ENCODE assay signal across 8 cellular contexts in the genomic region with DNA sequence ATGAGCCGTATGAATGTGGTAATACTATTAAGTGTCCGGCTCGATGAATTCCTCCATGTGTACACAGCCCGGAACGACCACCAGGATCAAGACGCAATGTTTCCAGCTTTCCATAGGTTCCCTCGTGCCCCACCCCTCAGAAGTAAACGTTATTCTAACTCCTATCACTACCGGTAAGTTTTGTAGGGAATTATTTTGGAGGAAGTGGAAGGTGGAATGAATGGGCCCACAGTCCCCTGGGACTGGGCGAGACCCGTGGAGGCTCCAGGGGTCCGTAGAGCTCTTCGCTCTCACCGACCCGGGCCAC. TPM values are rescaled to one million over a fixed set of nuclear protein-coding genes. Genes with fewer than 3 reads are reported as not detected.
A peak's percentile ranks its signal among the peaks of the same experiment; 100 is the strongest.
DNase-seq lines count a peak whose midpoint lies in the region; ATAC-seq and TF ChIP-seq lines count a peak whose summit lies in the region.

No MANE protein-coding gene starts in this region.

- no peak overlapping the region for H2AK5ac ChIP-seq in trophoblast cell (ENCODE audit: low read length)

- H3K9me3 ChIP-seq in DOHH2 (ENCODE audit: control insufficient read depth, insufficient read depth, low read length): no peaks in the 10 kb centered on the region
- H3K9me3 ChIP-seq in PC-3 (ENCODE audit: low read length): no peaks in the 10 kb centered on the region
- H3K9me3 ChIP-seq in trophoblast cell (ENCODE audit: insufficient read depth, low read depth, low read length): no peaks in the 10 kb centered on the region

- no peak for DNase-seq in PC-3
- DNase-seq in epithelial cell of prostate (ENCODE audit: low read depth, low spot score): no peak
- no peak for DNase-seq in trophoblast cell
- no peak for DNase-seq in NCI-H510A (lab: John Stamatoyannopoulos, UW)
- DNase-seq in SKM-1 treated with dmso at 0.1 percent for 144 hours (lab: John Stamatoyannopoulos, UW; ENCODE audit: unreplicated experiment): no peak
- DNase-seq in DMS 273 treated with DMSO at 0.1 percent for 48 hours (lab: John Stamatoyannopoulos, UW): no peak

- H4K20me1 ChIP-seq in DOHH2 (ENCODE audit: control insufficient read depth, insufficient read depth, low read depth, low read length) (peaks cover 8% of the 10 kb centered on the region), PC-3 (ENCODE audit: low read length) (peaks cover 25% of the 10 kb centered on the region; the same call in 1 of the 2 replicates)

- H3K14ac ChIP-seq in trophoblast cell (ENCODE audit: low read length): peak overlapping the region; percentile 90

- H3F3A ChIP-seq in DOHH2 (ENCODE audit: control insufficient read depth, insufficient read depth): 0 out of 2 replicates have a peak, but pooled peaks cover 3% of the 10 kb centered on the region
- H3F3A ChIP-seq in PC-3 (ENCODE audit: low read length, unreplicated experiment): no peaks in the 10 kb centered on the region

- H4K91ac ChIP-seq in trophoblast cell (ENCODE audit: low read depth, low read length): peak overlapping the region; percentile 86

- H3K79me1 ChIP-seq in trophoblast cell (ENCODE audit: low read length): peaks cover 8% of the 10 kb centered on the region

- H3K4me2 ChIP-seq in DOHH2 (ENCODE audit: low read length) (peak overlapping the region; percentile 86), PC-3 (ENCODE audit: low read length) (peak overlapping the region; percentile 98), trophoblast cell (ENCODE audit: low read length) (peak overlapping the region; percentile 77)

- H3K36me3 ChIP-seq in DOHH2 (ENCODE audit: control insufficient read depth, low read length) (peaks cover 22% of the 10 kb centered on the region), PC-3 (ENCODE audit: low read depth, low read length) (no peaks in the 10 kb centered on the region), trophoblast cell (ENCODE audit: control insufficient read depth in 1 of 2, insufficient read depth in 2 of 2, low read length in 2 of 2) (no peaks in the 10 kb centered on the region)

- H2BK12ac ChIP-seq in trophoblast cell (ENCODE audit: low read length): no peak overlapping the region

- H4K12ac ChIP-seq in trophoblast cell (ENCODE audit: low read depth, low read length): peak overlapping the region; percentile 74

- peak overlapping the region; percentile 90 for H2BK120ac ChIP-seq in trophoblast cell (ENCODE audit: insufficient read depth, low read length, poor library complexity)

- H3K9ac ChIP-seq in PC-3 (ENCODE audit: low read length) (peak overlapping the region; percentile 88), trophoblast cell (ENCODE audit: low read length) (peak overlapping the region; percentile 34)

- H3K9me2 ChIP-seq in DOHH2 (replicated peaks; ENCODE audit: control insufficient read depth, low read length): no peaks in the 10 kb centered on the region
- no peaks in the 10 kb centered on the region for H3K9me2 ChIP-seq in PC-3 (replicated peaks; ENCODE audit: low read length)

- POLR2A ChIA-PET in PC-3 (lab: Charles Lee; ENCODE audit: unreplicated experiment): interaction anchor here (0.5 kb wide), 1 partner anchor 1082 kb away, joined by 5 read pairs; no protein-coding TSS in a partner anchor

- H3K4me3 ChIP-seq in DOHH2 (ENCODE audit: low read length) (peak overlapping the region; percentile 83), PC-3 (ENCODE audit: low read length) (peak overlapping the region; percentile 92), trophoblast cell (ENCODE audit: low read depth, low read length) (peak overlapping the region; percentile 78)

- H3K18ac ChIP-seq in trophoblast cell (ENCODE audit: low read length): peak overlapping the region; percentile 82

- intact Hi-C loops in PC-3 (cut with micrococcal nuclease): loop anchor here (10.0 kb wide), 3 partner anchors 197 to 393 kb away; a partner anchor contains a TSS

- no CpG with 5 or more reads among the region's 15 CpGs for WGBS in trophoblast cell (ENCODE audit: extremely low coverage, insufficient coverage, insufficient read length)

- peak overlapping the region; percentile 99 for H2AFZ ChIP-seq in PC-3 (ENCODE audit: low read length)
- H2AFZ ChIP-seq in trophoblast cell (ENCODE audit: insufficient read depth, low read length, poor library complexity): peak overlapping the region; percentile 98

- BruUV-seq in PC-3 (replicated peaks; lab: Mats Ljungman, UMichigan): no TSS peak

- H3K4me1 ChIP-seq in DOHH2 (ENCODE audit: control insufficient read depth, low read length): peaks cover 33% of the 10 kb centered on the region
- peaks cover 31% of the 10 kb centered on the region for H3K4me1 ChIP-seq in PC-3 (ENCODE audit: insufficient read depth, low read length)
- peaks cover 4% of the 10 kb centered on the region in 2 experiments for H3K4me1 ChIP-seq in trophoblast cell (ENCODE audit: control insufficient read depth in 1 of 2, insufficient read depth in 2 of 2, low read length in 2 of 2)

- CTCF ChIA-PET in PC-3 (lab: Charles Lee): no interaction called here

- H3K27ac ChIP-seq in DOHH2 (ENCODE audit: low read depth, low read length): peak overlapping the region; percentile 45
- H3K27ac ChIP-seq in PC-3 (ENCODE audit: low read length): 0 out of 2 replicates have a peak overlapping the region, but pooled peaks have one; percentile 28
- peak overlapping the region; percentile 71 for H3K27ac ChIP-seq in epithelial cell of prostate
- H3K27ac ChIP-seq in trophoblast cell (ENCODE audit: low read depth, low read length): no peak overlapping the region

- H3K23ac ChIP-seq in trophoblast cell (ENCODE audit: low read length): no peak overlapping the region

- ATAC-seq in PC-3 (no peak), GM18517 (IDR thresholded peaks at IDR 0.05; ENCODE audit: unreplicated experiment) (no peak)

- peak overlapping the region; percentile 47 for H2BK5ac ChIP-seq in trophoblast cell (ENCODE audit: low read depth, low read length, poor library complexity)

- peaks cover 46% of the 10 kb centered on the region for H3K79me2 ChIP-seq in DOHH2 (ENCODE audit: control insufficient read depth, low read length)
- H3K79me2 ChIP-seq in PC-3 (ENCODE audit: low read length): peaks cover 42% of the 10 kb centered on the region
- peaks cover 15% of the 10 kb centered on the region for H3K79me2 ChIP-seq in trophoblast cell (ENCODE audit: control insufficient read depth, insufficient read depth, low read length, poor library complexity)

- H4K8ac ChIP-seq in trophoblast cell (ENCODE audit: low read depth, low read length): peak overlapping the region; percentile 96

- TF ChIP-seq CTCF in DOHH2 (IDR thresholded peaks at IDR 0.05; ENCODE audit: low read depth, low read length, poor library complexity, severe bottlenecking) (no peak), PC-3 (conservative IDR thresholded peaks at IDR 0.05; ENCODE audit: low read depth, low read length) (no peak)

- H3K4ac ChIP-seq in trophoblast cell (ENCODE audit: low read depth, low read length): peak overlapping the region; percentile 82

- H3K27me3 ChIP-seq in DOHH2 (ENCODE audit: control insufficient read depth, low read length): no peaks in the 10 kb centered on the region
- H3K27me3 ChIP-seq in PC-3 (ENCODE audit: low read length): no peaks in the 10 kb centered on the region
- no peaks in the 10 kb centered on the region for H3K27me3 ChIP-seq in trophoblast cell (ENCODE audit: insufficient read depth, low read length)

RNA-seq across cellular contexts. Expression of a gene that starts 0.7 kb away (rescaled TPM):
- total RNA-seq in PC-3 (2014; rRNA removed): 31.6 and 45.6 TPM in 2 replicates
- 25.0 and 26.7 TPM in 2 replicates for polyA plus RNA-seq in trophoblast cell (2013)
